22 cellular contexts compared by ENCODE assay signal in the genomic region with DNA sequence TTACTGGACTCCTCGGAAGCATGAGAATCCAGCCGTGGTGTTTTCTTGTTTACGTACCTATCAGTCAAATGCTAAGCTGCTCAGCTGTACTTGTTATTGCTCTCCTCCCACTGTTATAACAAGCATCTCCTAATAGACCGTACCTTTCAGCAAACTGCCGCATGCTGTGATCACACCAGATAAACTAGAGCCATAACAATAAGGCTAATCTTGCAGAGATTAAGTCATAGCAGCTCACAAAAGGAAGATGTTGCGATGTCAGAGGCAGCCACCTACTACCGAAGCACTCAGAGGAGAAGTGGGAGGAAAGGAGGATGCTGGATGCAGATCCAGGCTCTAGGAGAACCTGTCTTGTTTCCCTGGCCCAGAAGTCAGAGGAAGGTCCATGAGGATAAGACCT.
"Had no signal": no experiment of that assay in that cellular context is flagged by ENCODE, and none has a peak within 500 bp of the region (broad histone marks: within the 10 kb centered on the region; RNA-seq: fewer than 3 reads in every experiment).

No MANE protein-coding gene starts in this region.

- H3K4me3 Mint-ChIP-seq: activated B cell treated with CpG ODN at 0.5 μM for 24 hours; activated CD8-positive, alpha-beta T cell treated with anti-CD3 and anti-CD28 coated beads for 36 hours; activated T-cell treated with anti-CD3 and anti-CD28 coated beads, Interleukin-2, amount 50 U/mL, for 4 hours; activated T-helper 17 cell treated with anti-CD3 and anti-CD28 coated beads, Interleukin-2, amount 50 U/mL, for 72 hours; effector memory CD8-positive, alpha-beta T cell; natural killer cell; type B pancreatic cell had no signal

- H3K4me1 Mint-ChIP-seq: activated B cell treated with CpG ODN at 0.5 μM for 24 hours; activated T-helper 17 cell treated with anti-CD3 and anti-CD28 coated beads, Interleukin-2, amount 50 U/mL, for 72 hours; natural killer cell had no signal

- H3K9me3 Mint-ChIP-seq: activated B cell treated with CpG ODN at 0.5 μM for 24 hours; activated CD8-positive, alpha-beta T cell treated with anti-CD3 and anti-CD28 coated beads for 36 hours; activated T-cell treated with anti-CD3 and anti-CD28 coated beads, Interleukin-2, amount 50 U/mL, for 4 hours; activated T-helper 17 cell treated with anti-CD3 and anti-CD28 coated beads, Interleukin-2, amount 50 U/mL, for 72 hours; effector memory CD8-positive, alpha-beta T cell; natural killer cell; type B pancreatic cell had no signal

- H3K9me3 ChIP-seq: heart left ventricle, lower lobe of right lung, right lobe of liver, vagina had no signal

- H3K27ac ChIP-seq: heart left ventricle, lower lobe of right lung, right lobe of liver, vagina had no signal

- DNase-seq: activated B cell treated with CpG ODN at 0.5 μM for 24 hours; activated CD4-positive, alpha-beta T cell treated with anti-CD3 and anti-CD28 coated beads, Interleukin-2, amount 50 U/mL, for 1 hour; activated CD8-positive, alpha-beta T cell treated with anti-CD3 and anti-CD28 coated beads for 36 hours; activated gamma-delta T cell treated with Interleukin-2 at 50 U/mL for 16 hours; activated naive CD4-positive, alpha-beta T cell treated with anti-CD3 and anti-CD28 coated beads, Interleukin-2, amount 50 U/mL, for 16 hours; activated T-cell treated with anti-CD3 and anti-CD28 coated beads, Interleukin-2, amount 50 U/mL, for 4 hours; amniotic stem cell; cortex of kidney; effector memory CD8-positive, alpha-beta T cell; heart left ventricle; hypothalamus; kidney glomerular epithelial cell; lower lobe of right lung; mesenchymal stem cell; natural killer cell; right lobe of liver; stimulated activated CD4-positive, alpha-beta T cell treated with anti-CD3 and anti-CD28 coated beads, Interleukin-4, amount 100 ng/mL, for 1 hour; stimulated activated naive CD8-positive, alpha-beta T cell treated with anti-CD3 and anti-CD28 coated beads, Interleukin-15, Interleukin-2, amounts not matched to agents 100 U/mL and 50 U/mL, for 24 hours had no signal

- H3K27ac Mint-ChIP-seq: activated B cell treated with CpG ODN at 0.5 μM for 24 hours; activated CD8-positive, alpha-beta T cell treated with anti-CD3 and anti-CD28 coated beads for 36 hours; activated T-helper 17 cell treated with anti-CD3 and anti-CD28 coated beads, Interleukin-2, amount 50 U/mL, for 72 hours; effector memory CD8-positive, alpha-beta T cell; natural killer cell; type B pancreatic cell had no signal

- H3K36me3 ChIP-seq: heart left ventricle, lower lobe of right lung, right lobe of liver, vagina had no signal

- H3K36me3 Mint-ChIP-seq: natural killer cell, type B pancreatic cell had no signal

- ATAC-seq: activated CD8-positive, alpha-beta T cell treated with anti-CD3 and anti-CD28 coated beads for 36 hours; activated T-cell treated with anti-CD3 and anti-CD28 coated beads, Interleukin-2, amount 50 U/mL, for 4 hours; activated T-helper 17 cell treated with anti-CD3 and anti-CD28 coated beads, Interleukin-2, amount 50 U/mL, for 72 hours; effector memory CD8-positive, alpha-beta T cell; heart left ventricle; left lobe of liver; lower lobe of right lung; natural killer cell; right lobe of liver; stimulated activated naive CD8-positive, alpha-beta T cell treated with anti-CD3 and anti-CD28 coated beads, Interleukin-15, Interleukin-2, amounts not matched to agents 100 U/mL and 50 U/mL, for 24 hours had no signal

- H3K27me3 ChIP-seq: right lobe of liver, vagina had no signal

- H3K4me3 ChIP-seq: heart left ventricle, lower lobe of right lung, right lobe of liver, vagina had no signal

- H3K4me1 ChIP-seq: heart left ventricle, lower lobe of right lung, right lobe of liver, vagina had no signal

- H3K27me3 Mint-ChIP-seq: activated B cell treated with CpG ODN at 0.5 μM for 24 hours had no signal
